In the genomic region with DNA sequence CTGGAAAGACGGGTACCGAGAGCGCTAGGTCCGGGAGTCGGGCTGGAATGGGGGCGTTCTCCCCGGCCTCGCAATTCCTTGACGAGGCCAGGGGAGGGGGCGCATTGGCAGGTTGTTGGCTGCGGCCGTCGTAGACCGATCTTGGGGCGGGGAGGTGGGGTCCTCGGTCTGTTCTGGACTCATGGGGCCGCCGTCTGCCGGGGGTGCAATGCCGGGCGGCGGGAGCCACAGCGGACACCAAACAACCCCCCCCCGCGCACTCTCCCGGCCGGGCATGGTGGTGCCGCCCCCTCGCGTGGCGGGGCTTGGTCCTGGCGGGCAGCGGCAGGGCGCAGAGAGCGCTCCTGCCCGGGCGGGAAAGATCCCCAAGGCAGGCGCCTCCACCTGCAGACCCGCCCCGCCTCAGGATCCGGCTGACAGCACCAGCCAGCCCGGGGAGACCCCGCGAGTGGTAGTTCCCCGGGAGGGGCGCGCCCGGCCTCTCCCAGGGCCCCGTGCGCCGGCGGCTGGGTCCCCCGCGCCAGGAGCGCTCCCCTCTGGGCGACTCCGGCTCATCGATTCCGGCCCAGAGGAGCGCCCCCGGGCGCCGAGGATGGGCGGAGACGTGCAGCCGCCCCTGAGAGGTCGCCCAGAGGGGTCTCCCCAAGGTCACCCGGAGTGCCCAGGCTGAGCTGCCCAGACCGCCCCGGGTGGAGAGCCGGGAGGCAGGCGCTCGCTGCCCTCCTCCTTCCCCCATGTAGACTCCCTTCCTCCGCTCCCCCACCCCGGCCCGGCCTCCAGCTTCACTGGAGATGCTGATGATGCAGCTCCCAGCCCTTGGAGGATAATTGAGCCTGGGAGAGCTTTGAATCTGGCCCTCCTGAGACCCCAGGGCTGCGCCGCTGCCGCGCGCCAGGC, we compare ENCODE assay signal across 8 cellular contexts. TPM values are rescaled to one million over a fixed set of nuclear protein-coding genes. Genes with fewer than 3 reads are reported as not detected.
DNase-seq lines count a peak whose midpoint lies in the region; ATAC-seq, FAIRE-seq and TF ChIP-seq lines count a peak whose summit lies in the region.

No MANE protein-coding gene starts in this region.

- peaks cover 10% of the 10 kb centered on the region for H3K27me3 ChIP-seq in thyroid gland

- no peaks in the 10 kb centered on the region for H3K9me3 Mint-ChIP-seq in activated CD4-positive, alpha-beta memory T cell treated with anti-CD3 and anti-CD28 coated beads, Interleukin-2, amount 10 ng/mL, durations not matched to agents 7 days and 5 days
- H3K9me3 Mint-ChIP-seq in endothelial cell (ENCODE audit: unreplicated experiment) (no peaks in the 10 kb centered on the region), nephron (no peaks in the 10 kb centered on the region)

- peak overlapping the region; percentile 91 for H3K4me3 Mint-ChIP-seq in activated CD4-positive, alpha-beta memory T cell treated with anti-CD3 and anti-CD28 coated beads, Interleukin-2, amount 10 ng/mL, durations not matched to agents 7 days and 5 days
- H3K4me3 Mint-ChIP-seq in endothelial cell (ENCODE audit: unreplicated experiment): peak overlapping the region; percentile 91
- H3K4me3 Mint-ChIP-seq in nephron: peak overlapping the region; percentile 75 to 80 (median 78)

- peaks cover 49% of the 10 kb centered on the region for H3K36me3 Mint-ChIP-seq in activated CD4-positive, alpha-beta memory T cell treated with anti-CD3 and anti-CD28 coated beads, Interleukin-2, amount 10 ng/mL, durations not matched to agents 7 days and 5 days (ENCODE audit: low read depth)
- H3K36me3 Mint-ChIP-seq in endothelial cell (ENCODE audit: low read depth, unreplicated experiment): peaks cover 24% of the 10 kb centered on the region
- H3K36me3 Mint-ChIP-seq in nephron (ENCODE audit: low read depth): no peaks in the 10 kb centered on the region

- H3K27ac Mint-ChIP-seq in activated CD4-positive, alpha-beta memory T cell treated with anti-CD3 and anti-CD28 coated beads, Interleukin-2, amount 10 ng/mL, durations not matched to agents 7 days and 5 days: peak overlapping the region; percentile 100
- peak overlapping the region; percentile 87 for H3K27ac Mint-ChIP-seq in endothelial cell (ENCODE audit: unreplicated experiment)
- H3K27ac Mint-ChIP-seq in nephron: no peak overlapping the region

- peaks cover 71% of the 10 kb centered on the region for H3K4me1 Mint-ChIP-seq in activated CD4-positive, alpha-beta memory T cell treated with anti-CD3 and anti-CD28 coated beads, Interleukin-2, amount 10 ng/mL, durations not matched to agents 7 days and 5 days
- H3K4me1 Mint-ChIP-seq in endothelial cell (ENCODE audit: unreplicated experiment) (peaks cover 51% of the 10 kb centered on the region), nephron (peaks cover 6% of the 10 kb centered on the region)

- H3K4me1 ChIP-seq in thyroid gland: peaks cover 9 to 17% of the 10 kb centered on the region in 2 donors

- no peak for TF ChIP-seq CTCF in AG09309 (IDR thresholded peaks at IDR 0.05; ENCODE audit: control insufficient read depth, insufficient read depth, low read depth, low read length, missing control alignments)
- peak; percentile 24 for TF ChIP-seq CTCF in endothelial cell (IDR thresholded peaks at IDR 0.05; ENCODE audit: unreplicated experiment)
- TF ChIP-seq CTCF in nephron (IDR thresholded peaks at IDR 0.05; ENCODE audit: unreplicated experiment in 3 of 3): no peak
- peak in 1 of 6 experiments; percentile 4 for TF ChIP-seq CTCF in thyroid gland (IDR thresholded peaks at IDR 0.05)

- no peaks in the 10 kb centered on the region for H3K36me3 ChIP-seq in thyroid gland

- peak; percentile 62 for FAIRE-seq in HTR-8/SVneo (lab: Jason Lieb, UNC)

- TF ChIP-seq POLR2A in thyroid gland (IDR thresholded peaks at IDR 0.05): no peak

- H3K27me3 Mint-ChIP-seq in activated CD4-positive, alpha-beta memory T cell treated with anti-CD3 and anti-CD28 coated beads, Interleukin-2, amount 10 ng/mL, durations not matched to agents 7 days and 5 days: no peaks in the 10 kb centered on the region
- H3K27me3 Mint-ChIP-seq in endothelial cell (ENCODE audit: unreplicated experiment): peaks cover 20% of the 10 kb centered on the region
- H3K27me3 Mint-ChIP-seq in nephron (ENCODE audit: low read depth): peaks cover 69% of the 10 kb centered on the region

- H3K27ac ChIP-seq in thyroid gland: peak overlapping the region in 2 of 3 donors; percentile 50 to 77

- H3K4me3 ChIP-seq in AG09309 (ENCODE audit: control insufficient read depth, low read depth, low read length) (peak overlapping the region; percentile 27), thyroid gland (replicated peaks in 1 of 3) (peak overlapping the region in 2 of 3 donors; percentile 30 to 37)

- intact Hi-C loops in thyroid gland (cut with DNase I): no loop called here

- H3K9me3 ChIP-seq in thyroid gland: no peaks in the 10 kb centered on the region

- DNase-seq in AG09309 (ENCODE audit: low read depth): no peak
- DNase-seq in HTR-8/SVneo (ENCODE audit: insufficient read length, low spot score): peak; percentile 39
- DNase-seq in activated CD4-positive, alpha-beta memory T cell treated with anti-CD3 and anti-CD28 coated beads, Interleukin-2, amount 10 ng/mL, durations not matched to agents 7 days and 5 days: peak; percentile 52
- peak; percentile 37 for DNase-seq in endothelial cell (ENCODE audit: low spot score)
- DNase-seq in thyroid gland: peak in 1 of 2 donors; percentile 12
- no peak for DNase-seq in NCI-H187 treated with DMSO at 0.1 percent for 48 hours (lab: John Stamatoyannopoulos, UW)

- ATAC-seq in GM21515 (IDR thresholded peaks at IDR 0.05; ENCODE audit: unreplicated experiment): no peak

- WGBS in thyroid gland, 2 donors: 0 to 1% methylated on average over 10 to 22 of the region's 81 CpGs

- POLR2A ChIA-PET in activated CD4-positive, alpha-beta memory T cell treated with anti-CD3 and anti-CD28 coated beads, Interleukin-2, amount 10 ng/mL, durations not matched to agents 7 days and 5 days (lab: Charles Lee): interaction anchor here (0.7 to 7.1 kb wide), 34 partner anchors 10 to 371 kb away, joined by 3 to 125 read pairs (median 4); a partner anchor contains a TSS

- CTCF ChIA-PET in activated CD4-positive, alpha-beta memory T cell treated with anti-CD3 and anti-CD28 coated beads, Interleukin-2, amount 10 ng/mL, durations not matched to agents 7 days and 5 days (lab: Charles Lee): interaction anchor here (0.6 to 3.8 kb wide), 24 partner anchors 10 to 243 kb away, joined by 3 to 22 read pairs (median 4); no protein-coding TSS in a partner anchor

RNA-seq across cellular contexts. Expression of a gene that starts 0.7 kb away (rescaled TPM):
- total RNA-seq in activated CD4-positive, alpha-beta memory T cell treated with anti-CD3 and anti-CD28 coated beads, Interleukin-2, amount 10 ng/mL, durations not matched to agents 7 days and 5 days: 100 to 1,000 TPM; 113 to 119 TPM
- total RNA-seq in endothelial cell (ENCODE audit: unreplicated experiment) (46.9 TPM), thyroid gland (10 to 100 TPM in 2 of 4 donors, 1 to 10 TPM in 2; 6.3 to 14.4 (median 9.0) TPM)

RNA-seq across cellular contexts. Expression of a gene that starts 57.9 kb away (rescaled TPM):
- total RNA-seq in activated CD4-positive, alpha-beta memory T cell treated with anti-CD3 and anti-CD28 coated beads, Interleukin-2, amount 10 ng/mL, durations not matched to agents 7 days and 5 days: 1 to 10 TPM; 9.4 to 9.9 TPM
- total RNA-seq in endothelial cell (ENCODE audit: unreplicated experiment) (17.3 TPM), thyroid gland (10 to 100 TPM in 2 of 4 donors, 1 to 10 TPM in 2; 6.9 to 14.4 (median 10.4) TPM)

Comparison
In these comparisons a context has a peak if more than half of its experiments do, and no peak if none do; other contexts are left out.
1. DNase-seq: peak in HTR-8/SVneo (single experiment), activated CD4-positive, alpha-beta memory T cell treated with anti-CD3 and anti-CD28 coated beads, Interleukin-2, amount 10 ng/mL, durations not matched to agents 7 days and 5 days (single experiment) and endothelial cell (single experiment); none in AG09309 (single experiment) and NCI-H187 treated with DMSO at 0.1 percent for 48 hours (single experiment).
2. H3K27ac Mint-ChIP-seq: peak in activated CD4-positive, alpha-beta memory T cell treated with anti-CD3 and anti-CD28 coated beads, Interleukin-2, amount 10 ng/mL, durations not matched to agents 7 days and 5 days (single experiment) and endothelial cell (single experiment); none in nephron (0 of 3).
3. Peak in every context shown above with its lines, with median percentiles within 50 percentile points of each other: H3K4me3 Mint-ChIP-seq.